ENCODE assay signal across 15 cellular contexts in genomic region chr7:132390705-132391104, GRCh38.
DNase-seq lines count a peak whose midpoint lies in the region; ATAC-seq and TF ChIP-seq lines count a peak whose summit lies in the region.
"Had no signal": no experiment of that assay in that cellular context is flagged by ENCODE, and none has a peak within 500 bp of the region (broad histone marks: within the 10 kb centered on the region; RNA-seq: fewer than 3 reads in every experiment).

No MANE protein-coding gene starts in this region.

- TF ChIP-seq CTCF in AG09309 (IDR thresholded peaks at IDR 0.05; ENCODE audit: control insufficient read depth, insufficient read depth, low read depth, low read length, missing control alignments) (no peak), epithelial cell of proximal tubule (conservative IDR thresholded peaks at IDR 0.05; ENCODE audit: low read depth, low read length) (no peak)

- peaks cover 2 to 9% of the 10 kb centered on the region in 2 donors for H3K27me3 Mint-ChIP-seq in CD4-positive, alpha-beta memory T cell

- no peaks in the 10 kb centered on the region for H3K9me3 Mint-ChIP-seq in CD4-positive, alpha-beta memory T cell
- H3K9me3 Mint-ChIP-seq: activated T-cell treated with anti-CD3 and anti-CD28 coated beads, Interleukin-2, amount 50 U/mL, for 4 hours had no signal

- ATAC-seq in HG03565 (IDR thresholded peaks at IDR 0.05; ENCODE audit: unreplicated experiment): no peak
- ATAC-seq: activated T-cell treated with anti-CD3 and anti-CD28 coated beads, Interleukin-2, amount 50 U/mL, for 4 hours had no signal

- H3K9me3 ChIP-seq in CD4-positive, alpha-beta memory T cell (ENCODE audit: control insufficient read depth in 1 of 2, low read length in 2 of 2): no peaks in the 10 kb centered on the region
- H3K9me3 ChIP-seq: transverse colon had no signal

- peaks cover 3% of the 10 kb centered on the region for H3K4me1 ChIP-seq in CD4-positive, alpha-beta memory T cell (ENCODE audit: insufficient read depth, low read length)

- H3K27me3 ChIP-seq in CD4-positive, alpha-beta memory T cell (ENCODE audit: insufficient read depth, low read length): no peaks in the 10 kb centered on the region
- H3K27me3 ChIP-seq: transverse colon had no signal

- POLR2A ChIA-PET in CD4-positive, alpha-beta memory T cell (lab: Charles Lee; ENCODE audit: partially characterized antibody): no interaction called here

- H3K4me3 ChIP-seq in AG09309 (ENCODE audit: control insufficient read depth, low read depth, low read length) (no peak overlapping the region), epithelial cell of proximal tubule (ENCODE audit: low read depth, low read length) (no peak overlapping the region)
- H3K4me3 ChIP-seq in CD4-positive, alpha-beta memory T cell (ENCODE audit: low read length in 2 of 2): no peak overlapping the region
- H3K4me3 ChIP-seq: transverse colon had no signal

- H3K27ac Mint-ChIP-seq in CD4-positive, alpha-beta memory T cell: no peak overlapping the region

- H3K36me3 ChIP-seq in CD4-positive, alpha-beta memory T cell (ENCODE audit: insufficient read depth, low read length): no peaks in the 10 kb centered on the region
- H3K36me3 ChIP-seq: transverse colon had no signal

- H3K36me3 Mint-ChIP-seq in CD4-positive, alpha-beta memory T cell: no peaks in the 10 kb centered on the region

- intact Hi-C loops in CD4-positive, alpha-beta memory T cell (cut with micrococcal nuclease): no loop called here

- H3K27ac ChIP-seq in CD4-positive, alpha-beta memory T cell (ENCODE audit: low read depth, low read length): no peak overlapping the region
- H3K27ac ChIP-seq: transverse colon had no signal

- DNase-seq in AG09309 (ENCODE audit: low read depth): peak; percentile 49
- peak; percentile 29 to 36 for DNase-seq in NOMO-1 (lab: John Stamatoyannopoulos, UW; ENCODE audit: unreplicated experiment in 2 of 2)
- peak; percentile 29 for DNase-seq in epithelial cell of proximal tubule (ENCODE audit: low read depth)
- DNase-seq in non-pigmented ciliary epithelial cell (ENCODE audit: low read depth): peak; percentile 23
- no peak for DNase-seq in putamen (ENCODE audit: low spot score)
- no peak for DNase-seq in NCI-H2171 (lab: John Stamatoyannopoulos, UW)
- no peak for DNase-seq in CD4-positive, alpha-beta memory T cell
- DNase-seq: activated CD4-positive, alpha-beta T cell treated with anti-CD3 and anti-CD28 coated beads for 1 hour; activated T-cell treated with anti-CD3 and anti-CD28 coated beads, Interleukin-2, amount 50 U/mL, for 4 hours; DMS79 treated with DMSO at 0.1 percent for 48 hours; effector CD8-positive, alpha-beta T cell; occipital lobe; SW 1271; transverse colon had no signal

- H3K4me1 Mint-ChIP-seq in CD4-positive, alpha-beta memory T cell: peaks cover 0 to 12% (median 5%) of the 10 kb centered on the region in 4 donors

- CTCF ChIA-PET in CD4-positive, alpha-beta memory T cell (lab: Charles Lee; ENCODE audit: partially characterized antibody): interaction anchor here (7.5 kb wide), 1 partner anchor 188 kb away, joined by 140 read pairs; no protein-coding TSS in a partner anchor

- no peak overlapping the region for H3K4me3 Mint-ChIP-seq in CD4-positive, alpha-beta memory T cell
- H3K4me3 Mint-ChIP-seq: activated T-cell treated with anti-CD3 and anti-CD28 coated beads, Interleukin-2, amount 50 U/mL, for 4 hours had no signal

Comparison
In these comparisons a context has a peak if more than half of its experiments do, and no peak if none do; other contexts are left out.
1. DNase-seq: peak in AG09309 (single experiment), NOMO-1 (2 of 2), epithelial cell of proximal tubule (single experiment) and non-pigmented ciliary epithelial cell (single experiment); none in putamen (single experiment), NCI-H2171 (single experiment) and CD4-positive, alpha-beta memory T cell (0 of 5).